Comparison of ENCODE assay signal across 18 cellular contexts in the genomic region with DNA sequence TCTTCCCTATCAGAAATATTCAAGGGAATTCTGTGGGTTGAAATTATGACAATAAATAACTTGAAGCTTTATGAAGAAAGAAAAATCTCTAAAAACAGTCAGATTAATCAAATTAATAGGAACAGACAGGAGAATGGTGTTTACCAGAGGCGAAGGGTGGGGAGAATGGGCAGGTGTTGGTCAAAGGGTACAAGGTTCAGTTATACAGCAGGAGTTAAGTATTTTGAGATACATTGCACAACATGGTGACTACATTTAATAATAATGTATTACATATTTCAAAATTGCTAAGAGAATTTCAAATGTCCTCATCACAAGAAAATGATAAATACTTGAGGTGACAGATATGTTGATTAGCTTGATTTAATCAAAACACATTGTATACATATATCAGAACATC.
"Had no signal": no experiment of that assay in that cellular context is flagged by ENCODE, and none has a peak within 500 bp of the region (broad histone marks: within the 10 kb centered on the region; RNA-seq: fewer than 3 reads in every experiment).

No MANE protein-coding gene starts in this region.

- H3K4me3 ChIP-seq: esophagus muscularis mucosa, gastroesophageal sphincter, sigmoid colon, skin epidermis, stomach, thoracic aorta, transverse colon had no signal

- H3K27me3 ChIP-seq: esophagus muscularis mucosa, gastroesophageal sphincter, neutrophil, sigmoid colon, stomach, transverse colon had no signal

- FAIRE-seq: keratinocyte had no signal

- H3K9me3 ChIP-seq: sigmoid colon had no signal

- DNase-seq: effector memory CD4-positive, alpha-beta T cell; foreskin fibroblast; glutamatergic neuron; left ventricle myocardium superior; naive thymus-derived CD4-positive, alpha-beta T cell; sigmoid colon; stimulated activated CD4-positive, alpha-beta T cell treated with anti-CD3 and anti-CD28 coated beads, Interleukin-12 subunit alpha, Interleukin-12 subunit beta, amount 100 ng/mL, for 4 hours; stimulated activated naive CD4-positive, alpha-beta T cell; stomach; substantia nigra; transverse colon had no signal

- H3K4me1 ChIP-seq: esophagus muscularis mucosa, gastroesophageal sphincter, sigmoid colon had no signal

- H3K27ac ChIP-seq: epithelial cell of prostate, esophagus muscularis mucosa, gastroesophageal sphincter, neutrophil, sigmoid colon, skin epidermis, stomach, thoracic aorta, transverse colon had no signal

- ATAC-seq: gastroesophageal sphincter; left ventricle myocardium superior; naive thymus-derived CD4-positive, alpha-beta T cell had no signal

- H3K36me3 ChIP-seq: neutrophil, thoracic aorta had no signal
